ENCODE assay signal across 28 cellular contexts in the genomic region with DNA sequence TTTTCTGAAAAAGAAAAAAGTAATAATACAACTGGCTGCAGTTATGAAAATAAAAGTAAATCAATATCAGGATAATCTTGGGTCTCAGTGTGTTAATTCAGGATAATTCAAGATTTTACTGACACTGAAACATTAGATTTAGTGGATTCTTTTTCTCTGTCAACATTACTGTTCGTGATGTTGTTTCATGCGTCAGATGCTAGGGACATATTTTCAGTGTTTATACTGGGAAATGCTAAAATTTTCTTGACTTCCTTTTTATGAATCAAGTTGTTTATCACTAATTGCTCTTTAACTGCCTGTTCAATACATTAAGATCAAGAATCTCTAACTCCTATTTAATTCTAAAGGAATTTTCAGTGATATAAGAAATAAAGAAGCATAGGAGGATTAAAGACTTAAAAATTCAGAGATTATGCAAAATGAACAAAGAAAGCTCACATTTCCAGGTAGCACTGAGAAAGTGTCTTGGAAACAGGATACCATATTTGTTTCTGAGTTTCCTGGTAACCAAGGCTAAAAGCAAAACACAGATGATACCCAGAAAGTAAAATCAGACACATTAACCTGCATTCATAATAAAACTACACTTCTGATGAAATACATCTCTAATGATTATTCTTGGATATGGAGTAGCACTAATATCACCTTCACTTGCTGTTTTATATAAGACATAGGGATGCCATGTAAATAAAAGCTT.
DNase-seq lines count a peak whose midpoint lies in the region; ATAC-seq lines count a peak whose summit lies in the region.
"Had no signal": no experiment of that assay in that cellular context is flagged by ENCODE, and none has a peak within 500 bp of the region (broad histone marks: within the 10 kb centered on the region; RNA-seq: fewer than 3 reads in every experiment).

No MANE protein-coding gene starts in this region.

- no peaks in the 10 kb centered on the region for H3K36me3 Mint-ChIP-seq in activated naive CD4-positive, alpha-beta T cell treated with anti-CD3 and anti-CD28 coated beads, Interleukin-2, amount 50 U/mL, for 24 hours
- no peaks in the 10 kb centered on the region for H3K36me3 Mint-ChIP-seq in activated T-helper 17 cell treated with anti-CD3 and anti-CD28 coated beads, Interleukin-2, amount 50 U/mL, for 72 hours (ENCODE audit: low read depth)
- H3K36me3 Mint-ChIP-seq in naive thymus-derived CD8-positive, alpha-beta T cell = peaks cover 0 to 3% (median 0%) of the 10 kb centered on the region in 3 donors
- H3K36me3 Mint-ChIP-seq: CD14-positive monocyte had no signal

- DNase-seq in NCI-H2171 treated with DMSO at 0.1 percent for 48 hours (lab: John Stamatoyannopoulos, UW) (peak; percentile 29), NCI-H2171 (lab: John Stamatoyannopoulos, UW) (no peak), superior temporal gyrus (ENCODE audit: extremely low spot score) (no peak), HT-29 (ENCODE audit: low spot score) (no peak)
- no peak for DNase-seq in activated naive CD4-positive, alpha-beta T cell treated with Interleukin-2 at 50 U/mL for 16 hours
- DNase-seq in naive thymus-derived CD8-positive, alpha-beta T cell = peak in 2 of 10 donors; percentile 28 to 56
- DNase-seq: 8988T, amniotic stem cell, cortex of kidney, esophagus squamous epithelium, foreskin melanocyte, mucosa of descending colon, NCI-H1417 treated with DMSO at 0.1 percent for 48 hours, NCI-H2081, NCI-H510A, pancreas, PC-3, retina, small intestine, stomach, T-helper 9 cell, tibial artery had no signal

- no peaks in the 10 kb centered on the region for H3K27me3 Mint-ChIP-seq in activated naive CD4-positive, alpha-beta T cell treated with anti-CD3 and anti-CD28 coated beads, Interleukin-2, amount 50 U/mL, for 24 hours
- no peaks in the 10 kb centered on the region for H3K27me3 Mint-ChIP-seq in activated T-helper 17 cell treated with anti-CD3 and anti-CD28 coated beads, Interleukin-2, amount 50 U/mL, for 72 hours
- no peaks in the 10 kb centered on the region for H3K27me3 Mint-ChIP-seq in naive thymus-derived CD8-positive, alpha-beta T cell

- POLR2A ChIA-PET in naive thymus-derived CD8-positive, alpha-beta T cell (lab: Charles Lee) = interaction anchor here (0.6 to 1.6 kb wide), 3 partner anchors 13 to 30 kb away, joined by 3 to 4 read pairs (median 3); no protein-coding TSS in a partner anchor

- ATAC-seq in activated T-helper 17 cell treated with anti-CD3 and anti-CD28 coated beads, Interleukin-2, amount 50 U/mL, for 72 hours (replicated peaks) = peak; percentile 45
- ATAC-seq in naive thymus-derived CD8-positive, alpha-beta T cell = peak; percentile 62 to 84
- ATAC-seq: mucosa of descending colon, pancreas, PC-3, Right ventricle myocardium inferior, SK-N-SH treated with all-trans-retinoic acid at 6 μM for 48 hours had no signal

- no peak overlapping the region for H3K4me3 Mint-ChIP-seq in activated naive CD4-positive, alpha-beta T cell treated with anti-CD3 and anti-CD28 coated beads, Interleukin-2, amount 50 U/mL, for 24 hours
- peak overlapping the region; percentile 51 for H3K4me3 Mint-ChIP-seq in activated T-helper 17 cell treated with anti-CD3 and anti-CD28 coated beads, Interleukin-2, amount 50 U/mL, for 72 hours
- H3K4me3 Mint-ChIP-seq in naive thymus-derived CD8-positive, alpha-beta T cell = no peak overlapping the region
- H3K4me3 Mint-ChIP-seq: CD14-positive monocyte, neural crest cell had no signal

- no peaks in the 10 kb centered on the region for H3K9me3 Mint-ChIP-seq in activated naive CD4-positive, alpha-beta T cell treated with anti-CD3 and anti-CD28 coated beads, Interleukin-2, amount 50 U/mL, for 24 hours
- H3K9me3 Mint-ChIP-seq in activated T-helper 17 cell treated with anti-CD3 and anti-CD28 coated beads, Interleukin-2, amount 50 U/mL, for 72 hours = no peaks in the 10 kb centered on the region
- no peaks in the 10 kb centered on the region for H3K9me3 Mint-ChIP-seq in naive thymus-derived CD8-positive, alpha-beta T cell
- H3K9me3 Mint-ChIP-seq: neural crest cell had no signal

- peak overlapping the region; percentile 83 for H3K27ac Mint-ChIP-seq in activated naive CD4-positive, alpha-beta T cell treated with anti-CD3 and anti-CD28 coated beads, Interleukin-2, amount 50 U/mL, for 24 hours
- peak overlapping the region; percentile 82 for H3K27ac Mint-ChIP-seq in activated T-helper 17 cell treated with anti-CD3 and anti-CD28 coated beads, Interleukin-2, amount 50 U/mL, for 72 hours
- H3K27ac Mint-ChIP-seq in naive thymus-derived CD8-positive, alpha-beta T cell = peak overlapping the region in 9 of 10 donors; percentile 32 to 92 (median 67)
- H3K27ac Mint-ChIP-seq: CD14-positive monocyte had no signal

- H3K4me1 Mint-ChIP-seq in activated naive CD4-positive, alpha-beta T cell treated with anti-CD3 and anti-CD28 coated beads, Interleukin-2, amount 50 U/mL, for 24 hours = peaks cover 64% of the 10 kb centered on the region
- H3K4me1 Mint-ChIP-seq in activated T-helper 17 cell treated with anti-CD3 and anti-CD28 coated beads, Interleukin-2, amount 50 U/mL, for 72 hours = peaks cover 28% of the 10 kb centered on the region
- peaks cover 10 to 43% (median 35%) of the 10 kb centered on the region in 4 donors for H3K4me1 Mint-ChIP-seq in naive thymus-derived CD8-positive, alpha-beta T cell
- H3K4me1 Mint-ChIP-seq: CD14-positive monocyte, neural crest cell had no signal
